8 cellular contexts compared by ENCODE assay signal in the genomic region with DNA sequence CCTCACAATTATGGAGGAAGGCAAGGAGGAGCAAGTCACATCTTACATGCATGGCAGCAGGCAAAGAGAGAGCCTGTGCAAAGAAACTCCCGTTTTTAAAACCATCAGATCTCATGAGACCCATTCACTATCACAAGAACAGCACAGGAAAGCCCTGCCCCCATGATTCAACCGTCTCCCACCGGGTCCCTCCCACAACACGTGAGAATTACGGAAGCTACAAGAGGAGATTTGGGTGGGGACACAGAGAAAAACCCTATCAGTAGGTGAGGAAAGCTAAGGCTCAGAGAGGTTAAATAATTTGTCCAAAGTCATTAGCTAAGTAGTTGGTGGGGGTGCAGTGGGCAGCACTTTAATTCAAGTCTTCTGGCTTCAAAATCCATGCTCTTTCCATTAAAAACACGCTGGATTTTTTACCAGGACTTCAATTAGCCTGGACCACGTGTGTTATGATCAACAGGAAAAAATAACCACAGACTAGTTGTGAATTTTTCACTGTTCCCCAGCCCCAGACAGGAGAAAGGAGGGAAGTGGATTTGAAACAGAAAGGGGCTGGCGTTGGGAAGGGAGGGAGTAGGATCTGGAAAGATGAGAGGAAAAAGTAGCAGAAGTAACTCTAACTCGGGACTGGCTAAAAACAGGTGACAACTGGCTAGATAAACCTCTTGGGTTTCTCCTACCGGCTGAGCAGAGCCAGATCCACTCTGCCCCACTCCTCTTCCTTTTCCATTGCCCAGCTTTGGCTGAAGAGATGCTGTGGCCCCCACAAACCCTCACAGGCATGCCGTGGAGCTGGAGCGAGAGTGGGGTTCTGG. TPM values are rescaled to one million over a fixed set of nuclear protein-coding genes. Genes with fewer than 3 reads are reported as not detected.
DNase-seq lines count a peak whose midpoint lies in the region; ATAC-seq and TF ChIP-seq lines count a peak whose summit lies in the region.

No MANE protein-coding gene starts in this region.

- ATAC-seq in GM18505 (IDR thresholded peaks at IDR 0.05; ENCODE audit: unreplicated experiment) (peak; percentile 23), HG03025 (IDR thresholded peaks at IDR 0.05; ENCODE audit: low FRiP score, unreplicated experiment) (peak; percentile 6), GM18873 (IDR thresholded peaks at IDR 0.05; ENCODE audit: low FRiP score, unreplicated experiment) (no peak)

- H3K4me1 Mint-ChIP-seq in activated naive CD8-positive, alpha-beta T cell (ENCODE audit: low read depth) = peaks cover 44% of the 10 kb centered on the region
- H3K4me1 Mint-ChIP-seq in mesothelial cell of epicardium = no peaks in the 10 kb centered on the region

- DNase-seq in mesothelial cell of epicardium (ENCODE audit: low spot score in 2 of 2, unreplicated experiment in 2 of 2) (no peak), midbrain (lab: John Stamatoyannopoulos, UW) (no peak), NOMO-1 treated with dmso at 0.1 percent for 144 hours (lab: John Stamatoyannopoulos, UW; ENCODE audit: unreplicated experiment) (no peak)
- DNase-seq in central memory CD4-positive, alpha-beta T cell = no peak

- peak overlapping the region; percentile 68 for H3K27ac Mint-ChIP-seq in activated naive CD8-positive, alpha-beta T cell
- H3K27ac Mint-ChIP-seq in mesothelial cell of epicardium = peak overlapping the region; percentile 8

- no peaks in the 10 kb centered on the region for H3K27me3 Mint-ChIP-seq in activated naive CD8-positive, alpha-beta T cell
- no peaks in the 10 kb centered on the region for H3K27me3 Mint-ChIP-seq in mesothelial cell of epicardium (ENCODE audit: low read depth)

- no peaks in the 10 kb centered on the region for H3K36me3 Mint-ChIP-seq in activated naive CD8-positive, alpha-beta T cell
- H3K36me3 Mint-ChIP-seq in mesothelial cell of epicardium = no peaks in the 10 kb centered on the region

- TF ChIP-seq CTCF in mesothelial cell of epicardium (IDR thresholded peaks at IDR 0.05; ENCODE audit: unreplicated experiment) = no peak

- no peak for TF ChIP-seq POLR2A in GM18505 (IDR thresholded peaks at IDR 0.05; ENCODE audit: borderline replicate concordance, extremely low read depth, insufficient read depth, insufficient read length)

- H3K9me3 Mint-ChIP-seq in activated naive CD8-positive, alpha-beta T cell (ENCODE audit: low read depth) = no peaks in the 10 kb centered on the region
- peaks cover 31% of the 10 kb centered on the region for H3K9me3 Mint-ChIP-seq in mesothelial cell of epicardium

- peak overlapping the region; percentile 93 for H3K4me3 Mint-ChIP-seq in activated naive CD8-positive, alpha-beta T cell
- peak overlapping the region; percentile 77 for H3K4me3 Mint-ChIP-seq in mesothelial cell of epicardium

RNA-seq across cellular contexts. Expression of a gene that starts 1.0 kb away (rescaled TPM):
- total RNA-seq in mesothelial cell of epicardium = 2.8 to 3.7 TPM (median 3.0 TPM) in 3 replicates
